Comparison of ENCODE assay signal across 9 cellular contexts in genomic region chr9:19085295-19085694, GRCh38. TPM values are rescaled to one million over a fixed set of nuclear protein-coding genes. Genes with fewer than 3 reads are reported as not detected.
DNase-seq lines count a peak whose midpoint lies in the region; ATAC-seq and TF ChIP-seq lines count a peak whose summit lies in the region.
"Had no signal": no experiment of that assay in that cellular context is flagged by ENCODE, and none has a peak within 500 bp of the region (broad histone marks: within the 10 kb centered on the region; RNA-seq: fewer than 3 reads in every experiment).

No MANE protein-coding gene starts in this region.

- no peak overlapping the region for H3K4me3 Mint-ChIP-seq in activated CD4-positive, alpha-beta T cell treated with anti-CD3 and anti-CD28 coated beads for 36 hours
- H3K4me3 Mint-ChIP-seq in progenitor cell of endocrine pancreas (ENCODE audit: low read depth) = no peak overlapping the region

- H3K36me3 ChIP-seq in brain microvascular endothelial cell (replicated peaks) = peaks cover 17% of the 10 kb centered on the region
- no peaks in the 10 kb centered on the region for H3K36me3 ChIP-seq in testis (ENCODE audit: low read depth, missing control alignments)

- CTCF ChIA-PET in activated CD4-positive, alpha-beta T cell treated with anti-CD3 and anti-CD28 coated beads for 36 hours (lab: Charles Lee) = interaction anchor here (0.9 to 4.4 kb wide), 14 partner anchors 9 to 377 kb away, joined by 3 to 49 read pairs (median 4); no protein-coding TSS in a partner anchor

- no peak overlapping the region for H3K27ac Mint-ChIP-seq in activated CD4-positive, alpha-beta T cell treated with anti-CD3 and anti-CD28 coated beads for 36 hours
- no peak overlapping the region for H3K27ac Mint-ChIP-seq in progenitor cell of endocrine pancreas

- H3K27me3 Mint-ChIP-seq in activated CD4-positive, alpha-beta T cell treated with anti-CD3 and anti-CD28 coated beads for 36 hours = no peaks in the 10 kb centered on the region
- H3K27me3 Mint-ChIP-seq in progenitor cell of endocrine pancreas = no peaks in the 10 kb centered on the region

- TF ChIP-seq CTCF in brain microvascular endothelial cell (IDR thresholded peaks at IDR 0.05; ENCODE audit: low read depth, low read length, missing control alignments) = peak; percentile 43
- TF ChIP-seq CTCF in progenitor cell of endocrine pancreas (IDR thresholded peaks at IDR 0.05; ENCODE audit: unreplicated experiment) = peak; percentile 53
- TF ChIP-seq CTCF in testis (IDR thresholded peaks at IDR 0.05) = peak in 1 of 3 experiments; percentile 41

- ATAC-seq in activated CD4-positive, alpha-beta T cell treated with anti-CD3 and anti-CD28 coated beads for 36 hours = peak; percentile 61
- ATAC-seq in GM21723 (IDR thresholded peaks at IDR 0.05; ENCODE audit: unreplicated experiment) = no peak

- no peaks in the 10 kb centered on the region for H3K4me1 Mint-ChIP-seq in activated CD4-positive, alpha-beta T cell treated with anti-CD3 and anti-CD28 coated beads for 36 hours
- no peaks in the 10 kb centered on the region for H3K4me1 Mint-ChIP-seq in progenitor cell of endocrine pancreas (ENCODE audit: low read depth)

- intact Hi-C loops in activated CD4-positive, alpha-beta T cell treated with anti-CD3 and anti-CD28 coated beads for 36 hours (cut with DNase I, micrococcal nuclease) = loop anchor here (1.0 kb wide), 2 partner anchors 89 to 372 kb away; no protein-coding TSS in a partner anchor
- intact Hi-C loops in testis (cut with DNase I; ENCODE audit: low total_unique reads) = no loop called here

- no peaks in the 10 kb centered on the region for H3K9me3 Mint-ChIP-seq in activated CD4-positive, alpha-beta T cell treated with anti-CD3 and anti-CD28 coated beads for 36 hours (ENCODE audit: low read depth)
- H3K9me3 Mint-ChIP-seq in progenitor cell of endocrine pancreas (ENCODE audit: low read depth) = no peaks in the 10 kb centered on the region

- H3K36me3 Mint-ChIP-seq in activated CD4-positive, alpha-beta T cell treated with anti-CD3 and anti-CD28 coated beads for 36 hours (ENCODE audit: low read depth) = peaks cover 37% of the 10 kb centered on the region
- peaks cover 18% of the 10 kb centered on the region for H3K36me3 Mint-ChIP-seq in progenitor cell of endocrine pancreas (ENCODE audit: insufficient read depth)

- no peak for DNase-seq in activated CD4-positive, alpha-beta T cell treated with anti-CD3 and anti-CD28 coated beads for 36 hours
- no peak for DNase-seq in activated CD4-positive, alpha-beta T cell treated with anti-CD3 and anti-CD28 coated beads, Interleukin-2, amount 50 U/mL, for 1 hour
- peak; percentile 15 for DNase-seq in M059J (ENCODE audit: low read depth)
- DNase-seq in brain microvascular endothelial cell = no peak
- no peak for DNase-seq in progenitor cell of endocrine pancreas (ENCODE audit: low spot score, unreplicated experiment)
- no peak for DNase-seq in NCI-H2029 treated with DMSO at 0.1 percent for 48 hours (lab: John Stamatoyannopoulos, UW)
- DNase-seq in testis = no peak

- no peaks in the 10 kb centered on the region for H3K9me3 ChIP-seq in testis

- H3K4me3 ChIP-seq in brain microvascular endothelial cell (ENCODE audit: low read depth, low read length) (no peak overlapping the region), testis (no peak overlapping the region)

- no peaks in the 10 kb centered on the region for H3K4me1 ChIP-seq in testis

- POLR2A ChIA-PET in activated CD4-positive, alpha-beta T cell treated with anti-CD3 and anti-CD28 coated beads for 36 hours (lab: Charles Lee) = no interaction called here

- no peak overlapping the region for H3K27ac ChIP-seq in brain microvascular endothelial cell
- no peak overlapping the region for H3K27ac ChIP-seq in testis

- TF ChIP-seq POLR2A in testis (IDR thresholded peaks at IDR 0.05) = no peak

- WGBS in testis, 2 donors = 71 to 77% methylated on average over 2 of the region's 2 CpGs

- in situ Hi-C loops in brain microvascular endothelial cell (cut with HindIII; ENCODE audit: low pct_ligation_motif_present, low sequenced_read_pairs) = no loop called here

- H3K27me3 ChIP-seq in brain microvascular endothelial cell (replicated peaks) (no peaks in the 10 kb centered on the region), testis (no peaks in the 10 kb centered on the region)

RNA-seq across cellular contexts. Expression of gene HAUS6, which starts 17.4 kb away (rescaled TPM):
- 10 to 100 TPM; 29.3 to 32.5 TPM for total RNA-seq in activated CD4-positive, alpha-beta T cell treated with anti-CD3 and anti-CD28 coated beads for 36 hours
- total RNA-seq in M059J (2014; rRNA removed; shearing (Covaris generic)) = 18.8 and 28.4 TPM in 2 replicates
- 17.4 and 17.6 TPM in 2 replicates for total RNA-seq in progenitor cell of endocrine pancreas
- total RNA-seq in testis = 10 to 100 TPM; 21.9 to 35.7 TPM
- 30.4 TPM for polyA plus RNA-seq in testis (ENCODE audit: insufficient read depth, low read depth, low replicate concordance)

RNA-seq across cellular contexts. Expression of gene RRAGA, which starts 36.1 kb away (rescaled TPM):
- 10 to 100 TPM; 42.4 to 53.4 TPM for total RNA-seq in activated CD4-positive, alpha-beta T cell treated with anti-CD3 and anti-CD28 coated beads for 36 hours
- 71.3 and 83.9 TPM in 2 replicates for total RNA-seq in M059J (2014; rRNA removed; shearing (Covaris generic))
- 52.6 and 53.3 TPM in 2 replicates for total RNA-seq in progenitor cell of endocrine pancreas
- 10 to 100 TPM; 50.6 to 51.3 TPM for total RNA-seq in testis
- polyA plus RNA-seq in testis (ENCODE audit: insufficient read depth, low read depth, low replicate concordance) = 104 TPM

RNA-seq across cellular contexts. Expression of gene PLIN2, which starts 42.0 kb away (rescaled TPM):
- total RNA-seq in activated CD4-positive, alpha-beta T cell treated with anti-CD3 and anti-CD28 coated beads for 36 hours = 100 to 1,000 TPM in 1 of 2 experiments, 10 to 100 TPM in 1; 94.2 to 109 TPM
- total RNA-seq in M059J (2014; rRNA removed; shearing (Covaris generic)) = 82.0 and 96.6 TPM in 2 replicates
- total RNA-seq in progenitor cell of endocrine pancreas (98.1 and 99.5 TPM in 2 replicates), testis (100 to 1,000 TPM; 119 to 136 TPM)
- polyA plus RNA-seq in testis (ENCODE audit: insufficient read depth, low read depth, low replicate concordance) = 52.3 TPM

RNA-seq across cellular contexts. Expression of gene SAXO1, which starts 52.3 kb away (rescaled TPM):
- under 1 TPM in 1 of 2 experiments, not detected in 1; 0.11 TPM for total RNA-seq in activated CD4-positive, alpha-beta T cell treated with anti-CD3 and anti-CD28 coated beads for 36 hours
- 0.10 TPM in 1 of 2 replicates, not detected in the other for total RNA-seq in M059J (2014; rRNA removed; shearing (Covaris generic))
- total RNA-seq in progenitor cell of endocrine pancreas (0.22 TPM in 1 of 2 replicates, not detected in the other), testis (10 to 100 TPM; 25.8 to 44.0 TPM)
- polyA plus RNA-seq in testis (ENCODE audit: insufficient read depth, low read depth, low replicate concordance) = 103 TPM
- total RNA-seq: pulmonary artery endothelial cell had no signal
